ENCODE assay signal across 11 cellular contexts in genomic region chr1:209389258-209389657, GRCh38.
DNase-seq lines count a peak whose midpoint lies in the region; ATAC-seq and TF ChIP-seq lines count a peak whose summit lies in the region.
"Had no signal": no experiment of that assay in that cellular context is flagged by ENCODE, and none has a peak within 500 bp of the region (broad histone marks: within the 10 kb centered on the region; RNA-seq: fewer than 3 reads in every experiment).

No MANE protein-coding gene starts in this region.

- intact Hi-C loops in uterus (cut with DNase I; ENCODE audit: low total_unique reads): no loop called here

- H3K4me1 ChIP-seq in lung (ENCODE audit: control insufficient read depth in 2 of 2, insufficient read depth in 2 of 2, low read length in 2 of 2) (no peaks in the 10 kb centered on the region), uterus (no peaks in the 10 kb centered on the region)

- ATAC-seq in lung (ENCODE audit: insufficient read depth, low FRiP score) (peak; percentile 38), GM21381 (IDR thresholded peaks at IDR 0.05; ENCODE audit: unreplicated experiment) (no peak)
- ATAC-seq: WTC11 had no signal

- TF ChIP-seq POLR2A in uterus (IDR thresholded peaks at IDR 0.05): no peak

- TF ChIP-seq CTCF in astrocyte of the spinal cord (IDR thresholded peaks at IDR 0.05; ENCODE audit: low read depth, low read length): no peak
- no peak for TF ChIP-seq CTCF in lung (IDR thresholded peaks at IDR 0.05; ENCODE audit: control extremely low read depth, extremely low read depth)
- no peak for TF ChIP-seq CTCF in uterus (IDR thresholded peaks at IDR 0.05)

- WGBS in lung, 2 donors: 70 to 87% methylated on average over 1 of the region's 1 CpG

- no peaks in the 10 kb centered on the region for H3K36me3 ChIP-seq in lung (ENCODE audit: control insufficient read depth in 2 of 2, insufficient read depth in 2 of 2, low read length in 2 of 2)
- H3K36me3 ChIP-seq in uterus: no peaks in the 10 kb centered on the region

- H3K4me3 ChIP-seq in astrocyte of the spinal cord (ENCODE audit: low read depth, low read length): no peak overlapping the region
- no peak overlapping the region for H3K4me3 ChIP-seq in lung
- H3K4me3 ChIP-seq in uterus: no peak overlapping the region

- no peaks in the 10 kb centered on the region for H3K27me3 ChIP-seq in lung (ENCODE audit: control insufficient read depth, insufficient read depth)
- no peaks in the 10 kb centered on the region for H3K27me3 ChIP-seq in uterus

- DNase-seq in AG20443 (ENCODE audit: low spot score) (peak; percentile 63), HT1080 (ENCODE audit: low read depth) (peak; percentile 97), astrocyte of the spinal cord (ENCODE audit: low read depth, low spot score) (peak; percentile 90), lung (ENCODE audit: low spot score) (no peak), uterus (no peak), NCI-H510A (lab: John Stamatoyannopoulos, UW) (no peak), NCI-H1694 (lab: John Stamatoyannopoulos, UW) (no peak)
- DNase-seq: NCI-H146; stimulated activated CD4-positive, alpha-beta T cell treated with anti-CD3 and anti-CD28 coated beads, Interleukin-2, amount 100 ng/mL, for 24 hours had no signal

- in situ Hi-C loops in astrocyte of the spinal cord (cut with HindIII; ENCODE audit: low sequenced_read_pairs): no loop called here

- H3K9me3 ChIP-seq in lung (ENCODE audit: control insufficient read depth in 2 of 2, insufficient read depth in 1 of 2, low read length in 1 of 2) (no peaks in the 10 kb centered on the region), uterus (no peaks in the 10 kb centered on the region)

- no peak overlapping the region for H3K27ac ChIP-seq in lung (ENCODE audit: low read depth in 1 of 2, low read length in 1 of 2)
- H3K27ac ChIP-seq in uterus: no peak overlapping the region

Comparison
In these comparisons a context has a peak if more than half of its experiments do, and no peak if none do; other contexts are left out.
1. DNase-seq: peak in AG20443 (single experiment), HT1080 (single experiment) and astrocyte of the spinal cord (single experiment); none in lung (single experiment), uterus (0 of 2), NCI-H510A (single experiment) and NCI-H1694 (single experiment).